ENCODE assay signal across 17 cellular contexts in genomic region chr7:4825081-4825480, GRCh38. TPM values are rescaled to one million over a fixed set of nuclear protein-coding genes. Genes with fewer than 3 reads are reported as not detected.
DNase-seq lines count a peak whose midpoint lies in the region; ATAC-seq, FAIRE-seq and TF ChIP-seq lines count a peak whose summit lies in the region.
"Had no signal": no experiment of that assay in that cellular context is flagged by ENCODE, and none has a peak within 500 bp of the region (broad histone marks: within the 10 kb centered on the region; RNA-seq: fewer than 3 reads in every experiment).

No MANE protein-coding gene starts in this region.

- H3K27me3 ChIP-seq in BLaER1 = no peaks in the 10 kb centered on the region

- H4K20me1 ChIP-seq in BLaER1 = no peaks in the 10 kb centered on the region

- no peak for ATAC-seq in T-helper 17 cell
- ATAC-seq in HG03565 (IDR thresholded peaks at IDR 0.05; ENCODE audit: unreplicated experiment) = no peak
- ATAC-seq: CD8-positive, alpha-beta T cell; GM23338 had no signal

- H3K4me3 ChIP-seq in BLaER1 = no peak overlapping the region
- H3K4me3 ChIP-seq: GM23338 had no signal

- H3K4me3 Mint-ChIP-seq in T-helper 17 cell = no peak overlapping the region
- no peak overlapping the region for H3K4me3 Mint-ChIP-seq in nephron progenitor cell
- H3K4me3 Mint-ChIP-seq: B cell; CD14-positive monocyte; CD8-positive, alpha-beta T cell; GM23338 had no signal

- H3K36me3 Mint-ChIP-seq in T-helper 17 cell (ENCODE audit: low read depth) = peaks cover 2% of the 10 kb centered on the region
- peaks cover 22% of the 10 kb centered on the region for H3K36me3 Mint-ChIP-seq in nephron progenitor cell (ENCODE audit: low read depth)
- H3K36me3 Mint-ChIP-seq: CD14-positive monocyte; CD8-positive, alpha-beta T cell had no signal

- H3K27me3 Mint-ChIP-seq in T-helper 17 cell (peaks cover 32% of the 10 kb centered on the region), nephron progenitor cell (ENCODE audit: low read depth, poor library complexity) (no peaks in the 10 kb centered on the region)

- 0 out of 2 replicates have a peak overlapping the region, but pooled peaks have one; percentile 35 for H3K27ac ChIP-seq in BLaER1

- DNase-seq in T-helper 17 cell = no peak
- DNase-seq in nephron progenitor cell = no peak
- no peak for DNase-seq in urothelium cell line (ENCODE audit: low spot score)
- DNase-seq in NCI-H446 treated with DMSO at 0.1 percent for 48 hours (lab: John Stamatoyannopoulos, UW) = no peak
- DNase-seq in NCI-H146 (lab: John Stamatoyannopoulos, UW) = no peak
- DNase-seq: CD8-positive, alpha-beta T cell; COR-L47; DND-41; GDM1 had no signal

- H3K9me3 Mint-ChIP-seq in nephron progenitor cell = no peaks in the 10 kb centered on the region
- H3K9me3 Mint-ChIP-seq: CD8-positive, alpha-beta T cell; GM23338 had no signal

- peaks cover 61% of the 10 kb centered on the region for H3K4me1 ChIP-seq in BLaER1

- peak; percentile 32 for FAIRE-seq in urothelium cell line (lab: Jason Lieb, UNC)
- FAIRE-seq: A204.1, GM12892 had no signal

- H3K9ac ChIP-seq in BLaER1 = no peak overlapping the region

- H3K4me2 ChIP-seq in BLaER1 = peak overlapping the region; percentile 37
- H3K4me2 ChIP-seq: GM23338 had no signal

- H3K27ac Mint-ChIP-seq in T-helper 17 cell (peak overlapping the region; percentile 59), nephron progenitor cell (peak overlapping the region; percentile 31)
- H3K27ac Mint-ChIP-seq: B cell; CD14-positive monocyte; CD8-positive, alpha-beta T cell; GM23338 had no signal

- TF ChIP-seq CTCF in nephron progenitor cell (IDR thresholded peaks at IDR 0.05) = no peak

- peaks cover 7% of the 10 kb centered on the region for H3K36me3 ChIP-seq in BLaER1

- H3K4me1 Mint-ChIP-seq in T-helper 17 cell = peaks cover 4% of the 10 kb centered on the region
- peaks cover 8% of the 10 kb centered on the region for H3K4me1 Mint-ChIP-seq in nephron progenitor cell
- H3K4me1 Mint-ChIP-seq: B cell, CD14-positive monocyte, GM23338 had no signal

- no peaks in the 10 kb centered on the region for H3K9me3 ChIP-seq in BLaER1
- H3K9me3 ChIP-seq in T-helper 17 cell (ENCODE audit: control insufficient read depth, low read length, poor library complexity, severe bottlenecking) = no peaks in the 10 kb centered on the region

RNA-seq across cellular contexts. Expression of gene PAPOLB, which starts 36.7 kb away (rescaled TPM):
- total RNA-seq in T-helper 17 cell = not detected
- total RNA-seq: B cell; CD8-positive, alpha-beta T cell; HT1080 had no signal

RNA-seq across cellular contexts. Expression of gene AP5Z1, which starts 49.7 kb away (rescaled TPM):
- total RNA-seq in T-helper 17 cell = 100 to 1,000 TPM in 1 of 2 donors, 10 to 100 TPM in 1; 87.6 to 112 TPM

RNA-seq across cellular contexts. Expression of gene RADIL, which starts 58.4 kb away (rescaled TPM):
- total RNA-seq in T-helper 17 cell = under 1 TPM in 1 of 2 donors, not detected in 1; 0.55 TPM
- total RNA-seq: B cell; CD8-positive, alpha-beta T cell had no signal
